37 cellular contexts compared by ENCODE assay signal in the genomic region with DNA sequence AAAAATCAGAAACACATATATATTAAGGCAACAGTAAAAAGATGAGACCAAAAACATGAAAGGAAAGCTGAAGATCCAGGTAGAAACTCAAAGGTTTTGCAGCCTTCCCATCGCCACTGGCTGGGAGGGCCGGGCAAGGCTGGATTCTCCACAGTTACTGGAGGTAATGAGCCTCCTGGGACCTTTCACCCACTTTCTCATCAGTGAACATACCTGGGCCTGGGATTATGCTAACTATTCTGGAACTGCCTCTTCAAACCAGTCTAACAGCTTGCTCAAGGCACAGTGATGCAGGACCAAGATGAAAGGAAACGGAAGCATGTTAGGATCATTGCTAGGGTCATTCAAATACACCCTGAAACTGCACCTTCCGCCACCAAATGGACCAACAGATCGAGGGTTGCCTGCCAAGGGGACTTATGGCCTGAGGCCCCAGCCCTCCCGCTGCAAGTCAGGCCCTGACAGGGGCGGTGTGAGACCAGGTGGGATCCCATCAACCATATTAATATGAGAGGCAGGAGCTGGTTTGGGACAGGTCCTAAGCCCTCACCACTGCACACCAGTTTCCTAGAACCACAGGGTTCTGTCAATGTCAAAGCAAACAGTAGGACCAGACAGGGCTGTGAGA. TPM values are rescaled to one million over a fixed set of nuclear protein-coding genes. Genes with fewer than 3 reads are reported as not detected.
A peak's percentile ranks its signal among the peaks of the same experiment; 100 is the strongest.
DNase-seq lines count a peak whose midpoint lies in the region; ATAC-seq and TF ChIP-seq lines count a peak whose summit lies in the region.
"Had no signal": no experiment of that assay in that cellular context is flagged by ENCODE, and none has a peak within 500 bp of the region (broad histone marks: within the 10 kb centered on the region; RNA-seq: fewer than 3 reads in every experiment).

No MANE protein-coding gene starts in this region.

- ATAC-seq in GM21717 (IDR thresholded peaks at IDR 0.05; ENCODE audit: unreplicated experiment), result no peak
- ATAC-seq in GM21447 (IDR thresholded peaks at IDR 0.05; ENCODE audit: unreplicated experiment), result no peak
- no peak for ATAC-seq in activated CD4-positive, CD25-positive, alpha-beta regulatory T cell treated with anti-CD3 and anti-CD28 coated beads, Interleukin-2, amount 50 U/mL, for 24 hours
- ATAC-seq: activated CD4-positive, alpha-beta T cell treated with anti-CD3 and anti-CD28 coated beads for 36 hours; gastroesophageal sphincter; HepG2 had no signal

- H3K27me3 ChIP-seq in esophagus (ENCODE audit: control insufficient read depth in 1 of 2, insufficient read depth in 2 of 2, low read length in 2 of 2) (no peaks in the 10 kb centered on the region), mucosa of rectum (ENCODE audit: control insufficient read depth in 2 of 2, insufficient read depth in 2 of 2, low read length in 2 of 2) (no peaks in the 10 kb centered on the region)
- H3K27me3 ChIP-seq: Peyer's patch, sigmoid colon, SJCRH30 had no signal

- H3K36me3 Mint-ChIP-seq in type B pancreatic cell, result peaks cover 3% of the 10 kb centered on the region
- H3K36me3 Mint-ChIP-seq: activated naive CD8-positive, alpha-beta T cell treated with anti-CD3 and anti-CD28 coated beads for 36 hours had no signal

- peaks cover 16% of the 10 kb centered on the region for H3K4me1 Mint-ChIP-seq in type B pancreatic cell (ENCODE audit: unreplicated experiment)
- H3K4me1 Mint-ChIP-seq: neural crest cell had no signal

- H3K36me3 ChIP-seq in esophagus (ENCODE audit: control insufficient read depth in 2 of 2, insufficient read depth in 2 of 2, low read length in 1 of 2) (no peaks in the 10 kb centered on the region), mucosa of rectum (ENCODE audit: control insufficient read depth in 2 of 2, insufficient read depth in 2 of 2, low read length in 2 of 2) (no peaks in the 10 kb centered on the region)
- H3K36me3 ChIP-seq: gastroesophageal sphincter, Peyer's patch, sigmoid colon, SJCRH30 had no signal

- no peaks in the 10 kb centered on the region for H3K27me3 Mint-ChIP-seq in type B pancreatic cell
- H3K27me3 Mint-ChIP-seq: activated CD4-positive, alpha-beta T cell treated with anti-CD3 and anti-CD28 coated beads for 36 hours; progenitor cell of endocrine pancreas had no signal

- 68 to 69% methylated on average over 7 of the region's 7 CpGs for WGBS in esophagus, 2 donors

- H3K4me1 ChIP-seq in esophagus (ENCODE audit: control insufficient read depth in 2 of 2, insufficient read depth in 2 of 2, low read length in 1 of 2) (peaks cover 3 to 12% of the 10 kb centered on the region in 2 donors), mucosa of rectum (ENCODE audit: control insufficient read depth in 2 of 2, insufficient read depth in 2 of 2, low read length in 2 of 2) (peaks cover 22 to 26% of the 10 kb centered on the region in 2 donors)
- H3K4me1 ChIP-seq: gastroesophageal sphincter, Peyer's patch, sigmoid colon, SJCRH30 had no signal

- no peak overlapping the region for H3K9ac ChIP-seq in mucosa of rectum (ENCODE audit: low read depth in 1 of 2, low read length in 2 of 2)

- DNase-seq in SIG-M5 treated with dmso at 0.1 percent for 504 hours (lab: John Stamatoyannopoulos, UW; ENCODE audit: unreplicated experiment) (peak; percentile 54), SIG-M5 (lab: John Stamatoyannopoulos, UW) (no peak), type B pancreatic cell (ENCODE audit: extremely low spot score, unreplicated experiment) (no peak)
- DNase-seq: 8988T; activated CD4-positive, alpha-beta T cell treated with anti-CD3 and anti-CD28 coated beads for 36 hours; activated effector memory CD4-positive, alpha-beta T cell treated with anti-CD3 and anti-CD28 coated beads, Interleukin-2, amount 50 U/mL, for 16 hours; activated naive CD8-positive, alpha-beta T cell treated with anti-CD3 and anti-CD28 coated beads for 36 hours; activated T-cell treated with anti-CD3 and anti-CD28 coated beads for 4 hours; aorta; CD4-positive, alpha-beta T cell; cortex of kidney; DMS 273 treated with DMSO at 0.1 percent for 48 hours; EL; GOT3; hypothalamus; Karpas-422; NCI-H1694 treated with DMSO at 0.1 percent for 48 hours; NCI-H2171 treated with DMSO at 0.1 percent for 48 hours; NCI-H524 treated with DMSO at 0.1 percent for 48 hours; sigmoid colon; SJCRH30; stimulated activated CD4-positive, alpha-beta T cell treated with anti-CD3 and anti-CD28 coated beads, Interleukin-15, amount 100 ng/mL, for 24 hours; stimulated activated naive CD4-positive, alpha-beta T cell had no signal

- H3K4me3 ChIP-seq in esophagus (ENCODE audit: low read depth in 1 of 2, low read length in 2 of 2) (no peak overlapping the region), mucosa of rectum (ENCODE audit: low read length in 2 of 2) (no peak overlapping the region)
- H3K4me3 ChIP-seq: gastroesophageal sphincter, lung, Peyer's patch, sigmoid colon, SJCRH30 had no signal

- peak overlapping the region; percentile 23 for H3K4me3 Mint-ChIP-seq in type B pancreatic cell
- H3K4me3 Mint-ChIP-seq: activated CD4-positive, alpha-beta T cell treated with anti-CD3 and anti-CD28 coated beads for 36 hours; activated naive CD8-positive, alpha-beta T cell treated with anti-CD3 and anti-CD28 coated beads for 36 hours; CD4-positive, alpha-beta T cell; neural crest cell; T-helper 1 cell treated with Interleukin-12 subunit alpha and Interleukin-12 subunit beta and Interleukin-4 antibody, amounts not matched to agents 30 μg/mL and 1 μg/mL, for 36 hours had no signal

- peaks cover 8% of the 10 kb centered on the region for H3K9me3 Mint-ChIP-seq in type B pancreatic cell
- H3K9me3 Mint-ChIP-seq: activated naive CD8-positive, alpha-beta T cell treated with anti-CD3 and anti-CD28 coated beads for 36 hours; CD4-positive, alpha-beta T cell; neural crest cell; T-helper 1 cell treated with Interleukin-12 subunit alpha and Interleukin-12 subunit beta and Interleukin-4 antibody, amounts not matched to agents 30 μg/mL and 1 μg/mL, for 36 hours had no signal

- H3K27ac Mint-ChIP-seq in type B pancreatic cell, result peak overlapping the region; percentile 85
- H3K27ac Mint-ChIP-seq: activated CD4-positive, alpha-beta T cell treated with anti-CD3 and anti-CD28 coated beads for 36 hours; activated naive CD8-positive, alpha-beta T cell treated with anti-CD3 and anti-CD28 coated beads for 36 hours; CD4-positive, alpha-beta T cell; progenitor cell of endocrine pancreas; T-helper 1 cell treated with Interleukin-12 subunit alpha and Interleukin-12 subunit beta and Interleukin-4 antibody, amounts not matched to agents 30 μg/mL and 1 μg/mL, for 36 hours had no signal

- TF ChIP-seq CTCF in type B pancreatic cell (conservative IDR thresholded peaks at IDR 0.05), result no peak

- no peaks in the 10 kb centered on the region for H3K9me3 ChIP-seq in esophagus (ENCODE audit: control insufficient read depth in 2 of 2, insufficient read depth in 1 of 2, low read depth in 1 of 2, low read length in 1 of 2)
- no peaks in the 10 kb centered on the region for H3K9me3 ChIP-seq in mucosa of rectum (ENCODE audit: control insufficient read depth in 2 of 2, low read length in 2 of 2)
- H3K9me3 ChIP-seq: gastroesophageal sphincter, Peyer's patch, sigmoid colon, SJCRH30 had no signal

- H3K27ac ChIP-seq in esophagus (ENCODE audit: low read depth in 2 of 2, low read length in 1 of 2), result peak overlapping the region; percentile 31 to 80
- peak overlapping the region; percentile 67 to 83 for H3K27ac ChIP-seq in mucosa of rectum (ENCODE audit: low read depth in 2 of 2, low read length in 2 of 2)
- H3K27ac ChIP-seq: gastroesophageal sphincter, sigmoid colon, SJCRH30 had no signal

RNA-seq across cellular contexts. Expression of a gene that starts 28.4 kb away (rescaled TPM):
- polyA plus RNA-seq in esophagus, result 1 to 10 TPM in 1 of 2 donors, under 1 TPM in 1; 0.81 to 1.8 TPM
- 19.0 and 23.6 TPM in 2 replicates for total RNA-seq in type B pancreatic cell (ENCODE audit: low replicate concordance)
- total RNA-seq: aorta, cardiac septum, HepG2, mucosa of gallbladder, Peyer's patch, sigmoid colon had no signal
- polyA plus RNA-seq: HepG2, sigmoid colon had no signal
